ENCODE assay signal across 14 cellular contexts in genomic region chr1:82062206-82062605, GRCh38.
DNase-seq lines count a peak whose midpoint lies in the region; TF ChIP-seq lines count a peak whose summit lies in the region.
"Had no signal": no experiment of that assay in that cellular context is flagged by ENCODE, and none has a peak within 500 bp of the region (broad histone marks: within the 10 kb centered on the region; RNA-seq: fewer than 3 reads in every experiment).

No MANE protein-coding gene starts in this region.

- no peak overlapping the region for H3K9ac ChIP-seq in SU-DHL-6 (ENCODE audit: low read length)
- H3K9ac ChIP-seq: BLaER1 treated with 17β-estradiol and CSF1 and Interleukin-3, amounts not matched to agents 10 nM and 100 nM had no signal

- H3F3A ChIP-seq in SU-DHL-6 (ENCODE audit: insufficient read depth) = no peaks in the 10 kb centered on the region

- no peak for TF ChIP-seq CTCF in SU-DHL-6 (IDR thresholded peaks at IDR 0.05; ENCODE audit: insufficient read depth, low read length, poor library complexity, severe bottlenecking)
- TF ChIP-seq CTCF in kidney epithelial cell (IDR thresholded peaks at IDR 0.05; ENCODE audit: insufficient read depth, low read length, poor library complexity, severe bottlenecking) = no peak

- in situ Hi-C loops in ACHN (cut with HindIII; ENCODE audit: low pct_ligation_motif_present, low pct_unique_long_range_greater_than_20kb, low sequenced_read_pairs) = no loop called here

- no peaks in the 10 kb centered on the region for H3K9me3 ChIP-seq in SU-DHL-6 (ENCODE audit: insufficient read depth, low read length)
- H3K9me3 ChIP-seq: BLaER1 treated with 17β-estradiol and CSF1 and Interleukin-3, amounts not matched to agents 10 nM and 100 nM had no signal

- H3K36me3 ChIP-seq in SU-DHL-6 (ENCODE audit: low read length) = no peaks in the 10 kb centered on the region
- no peaks in the 10 kb centered on the region for H3K36me3 ChIP-seq in kidney epithelial cell (ENCODE audit: control insufficient read depth, insufficient read depth, low read length)
- H3K36me3 ChIP-seq: BLaER1 treated with 17β-estradiol and CSF1 and Interleukin-3, amounts not matched to agents 10 nM and 100 nM had no signal

- no peaks in the 10 kb centered on the region for H4K20me1 ChIP-seq in SU-DHL-6 (ENCODE audit: low read depth, low read length)
- H4K20me1 ChIP-seq: BLaER1 treated with 17β-estradiol and CSF1 and Interleukin-3, amounts not matched to agents 10 nM and 100 nM had no signal

- H3K79me2 ChIP-seq in SU-DHL-6 (ENCODE audit: insufficient read depth, low read length) = no peaks in the 10 kb centered on the region

- H3K4me3 ChIP-seq in SU-DHL-6 (ENCODE audit: insufficient read depth, low read length, poor library complexity, severe bottlenecking) (no peak overlapping the region), kidney epithelial cell (ENCODE audit: low read depth, low read length) (no peak overlapping the region)
- H3K4me3 ChIP-seq: BLaER1 treated with 17β-estradiol and CSF1 and Interleukin-3, amounts not matched to agents 10 nM and 100 nM; GM12878 had no signal

- peak; percentile 28 for DNase-seq in ACHN
- peak; percentile 23 for DNase-seq in kidney epithelial cell (ENCODE audit: low read depth)
- DNase-seq in renal cortical epithelial cell (ENCODE audit: low read depth) = peak; percentile 91
- no peak for DNase-seq in globus pallidus (ENCODE audit: low spot score)
- no peak for DNase-seq in activated gamma-delta T cell (lab: John Stamatoyannopoulos, UW)
- DNase-seq in epidermal melanocyte (ENCODE audit: insufficient read length, low spot score) = no peak
- DNase-seq: 8988T; CD8-positive, alpha-beta T cell; DMS79 treated with DMSO at 0.1 percent for 48 hours; GF-D8; H9 had no signal

- no peak overlapping the region for H3K4me2 ChIP-seq in SU-DHL-6 (ENCODE audit: low read depth, low read length, poor library complexity, severe bottlenecking)
- H3K4me2 ChIP-seq: BLaER1 treated with 17β-estradiol and CSF1 and Interleukin-3, amounts not matched to agents 10 nM and 100 nM had no signal

- H3K9me2 ChIP-seq in SU-DHL-6 (replicated peaks; ENCODE audit: insufficient read depth, low read length) = no peaks in the 10 kb centered on the region

- H2AFZ ChIP-seq in SU-DHL-6 (ENCODE audit: low read depth, low read length, severe bottlenecking) = peak overlapping the region; percentile 18

- H3K27ac ChIP-seq in SU-DHL-6 (ENCODE audit: low read depth, low read length) = no peak overlapping the region
- H3K27ac ChIP-seq: BLaER1 treated with 17β-estradiol and CSF1 and Interleukin-3, amounts not matched to agents 10 nM and 100 nM had no signal

- H3K27me3 ChIP-seq in SU-DHL-6 (ENCODE audit: low read length) = no peaks in the 10 kb centered on the region
- no peaks in the 10 kb centered on the region for H3K27me3 ChIP-seq in kidney epithelial cell (ENCODE audit: control insufficient read depth, insufficient read depth, low read length)
- H3K27me3 ChIP-seq: BLaER1 treated with 17β-estradiol and CSF1 and Interleukin-3, amounts not matched to agents 10 nM and 100 nM had no signal

Comparison
In these comparisons a context has a peak if more than half of its experiments do, and no peak if none do; other contexts are left out.
1. DNase-seq: peak in ACHN (single experiment), kidney epithelial cell (single experiment) and renal cortical epithelial cell (single experiment); none in globus pallidus (single experiment), activated gamma-delta T cell (single experiment) and epidermal melanocyte (single experiment).